Comparison of ENCODE assay signal across 11 cellular contexts in the genomic region with DNA sequence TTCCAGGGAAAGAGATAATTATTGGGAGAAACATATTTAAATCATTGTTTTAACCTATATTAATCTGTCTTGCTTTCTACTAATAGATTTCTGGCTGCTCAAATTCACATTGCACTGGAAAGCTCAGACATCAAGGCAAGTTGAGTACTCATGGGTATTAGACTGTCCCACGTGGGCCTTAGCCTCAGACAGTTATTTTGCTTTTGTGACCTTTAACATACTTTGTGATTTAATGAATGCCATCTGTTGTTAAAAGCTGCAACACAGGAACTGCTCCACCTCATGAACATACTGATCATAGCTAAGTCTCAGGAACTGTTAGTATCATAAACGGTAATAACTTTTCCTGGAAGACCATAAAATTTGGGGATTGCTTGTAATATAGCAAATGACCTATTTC. TPM values are rescaled to one million over a fixed set of nuclear protein-coding genes. Genes with fewer than 3 reads are reported as not detected.
A peak's percentile ranks its signal among the peaks of the same experiment; 100 is the strongest.
DNase-seq lines count a peak whose midpoint lies in the region; ATAC-seq and TF ChIP-seq lines count a peak whose summit lies in the region.
"Had no signal": no experiment of that assay in that cellular context is flagged by ENCODE, and none has a peak within 500 bp of the region (broad histone marks: within the 10 kb centered on the region; RNA-seq: fewer than 3 reads in every experiment).

No MANE protein-coding gene starts in this region.

- no peak overlapping the region for H3K18ac ChIP-seq in IMR-90 (ENCODE audit: low read depth, low read length)

- DNase-seq in AG08395 (ENCODE audit: low spot score) (peak; percentile 83), IMR-90 (peak; percentile 86), dedifferentiated amniotic fluid mesenchymal stem cell (ENCODE audit: extremely low spot score) (peak; percentile 87), lung microvascular endothelial cell (ENCODE audit: low read depth in 2 of 2) (peak; percentile 60 to 63), NCI-H510A treated with DMSO at 0.1 percent for 48 hours (lab: John Stamatoyannopoulos, UW) (no peak)
- DNase-seq: KBM-7, T-helper 17 cell had no signal

- no peak overlapping the region for H3K4me3 ChIP-seq in IMR-90 (ENCODE audit: insufficient read depth, low read depth, low read length)
- H3K4me3 ChIP-seq: BLaER1 treated with 17β-estradiol and CSF1 and Interleukin-3, amounts not matched to agents 10 nM and 100 nM had no signal

- H3K23ac ChIP-seq in IMR-90 (ENCODE audit: low read depth, low read length) = no peak overlapping the region

- TF ChIP-seq POLR2A in IMR-90 (IDR thresholded peaks at IDR 0.05; ENCODE audit: low read depth, low read length) = no peak

- no peak overlapping the region for H3K56ac ChIP-seq in IMR-90 (ENCODE audit: extremely low read depth, insufficient read depth, low read length)

- CTCF ChIA-PET in IMR-90 (lab: Yijun Ruan, JAX) = interaction anchor here (0.6 to 1.1 kb wide), 2 partner anchors 10 to 194 kb away, joined by 3 to 4 read pairs; no protein-coding TSS in a partner anchor

- peak overlapping the region; percentile 18; the same call in 1 of the 2 replicates for H3K4me2 ChIP-seq in IMR-90 (ENCODE audit: low read depth, low read length)

- ATAC-seq in IMR-90 (ENCODE audit: low read depth) = peak; percentile 88
- ATAC-seq in GM19351 (IDR thresholded peaks at IDR 0.05; ENCODE audit: unreplicated experiment) = no peak
- no peak for ATAC-seq in GM19455 (IDR thresholded peaks at IDR 0.05; ENCODE audit: unreplicated experiment)
- ATAC-seq in HG02610 (IDR thresholded peaks at IDR 0.05; ENCODE audit: unreplicated experiment) = no peak
- ATAC-seq: T-helper 17 cell had no signal

- H3K9me1 ChIP-seq in IMR-90 (ENCODE audit: insufficient read depth, low read length) = peaks cover 3% of the 10 kb centered on the region

- no TSS peak for BruUV-seq in IMR-90 (replicated peaks; lab: Mats Ljungman, UMichigan)

- no peak overlapping the region for H3K4ac ChIP-seq in IMR-90 (ENCODE audit: low read depth, low read length)

- no peak overlapping the region for H2AFZ ChIP-seq in IMR-90 (replicated peaks; ENCODE audit: low read length, poor library complexity)

- no peak overlapping the region; a peak in 1 of 4 replicates for H4K8ac ChIP-seq in IMR-90 (ENCODE audit: low read depth in 2 of 2, low read length in 2 of 2)

- no peak overlapping the region for H2BK20ac ChIP-seq in IMR-90 (ENCODE audit: low read depth, low read length)

- peaks cover 5% of the 10 kb centered on the region for H3K4me1 ChIP-seq in IMR-90 (ENCODE audit: control insufficient read depth, insufficient read depth, low read length)

- peaks cover 4% of the 10 kb centered on the region for H3K36me3 ChIP-seq in IMR-90 (ENCODE audit: control insufficient read depth, insufficient read depth, low read length)

- H2BK15ac ChIP-seq in IMR-90 (ENCODE audit: low read depth, low read length) = no peak overlapping the region

- WGBS in IMR-90 (ENCODE audit: extremely low coverage in 2 of 2, insufficient read length in 1 of 2), 2 experiments = no CpG with 5 or more reads among the region's 2 CpGs

- no peak overlapping the region for H2AK5ac ChIP-seq in IMR-90 (ENCODE audit: low read depth, low read length)

- no peak overlapping the region for H4K5ac ChIP-seq in IMR-90 (ENCODE audit: low read depth, low read length)

- H3K9ac ChIP-seq in IMR-90 (ENCODE audit: low read depth, low read length) = no peak overlapping the region
- H3K9ac ChIP-seq: BLaER1 treated with 17β-estradiol and CSF1 and Interleukin-3, amounts not matched to agents 10 nM and 100 nM had no signal

- H2AK9ac ChIP-seq in IMR-90 (replicated peaks; ENCODE audit: low read depth, low read length, poor library complexity) = no peak overlapping the region

- no peaks in the 10 kb centered on the region for H4K20me1 ChIP-seq in IMR-90 (ENCODE audit: insufficient read depth, low read length)
- H4K20me1 ChIP-seq: BLaER1 treated with 17β-estradiol and CSF1 and Interleukin-3, amounts not matched to agents 10 nM and 100 nM had no signal

- H3K27ac ChIP-seq in IMR-90 (ENCODE audit: insufficient read depth, low read length) = no peak overlapping the region
- H3K27ac ChIP-seq: BLaER1 treated with 17β-estradiol and CSF1 and Interleukin-3, amounts not matched to agents 10 nM and 100 nM had no signal

- TF ChIP-seq CTCF in IMR-90 (conservative IDR thresholded peaks at IDR 0.05; ENCODE audit: low read depth, low read length) = no peak

- dilution Hi-C loops in IMR-90 (cut with HindIII; ENCODE audit: low sequenced_read_pairs, unreplicated experiment) = no loop called here

- no peak overlapping the region for H3K14ac ChIP-seq in IMR-90 (replicated peaks; ENCODE audit: low read depth, low read length)

- no peaks in the 10 kb centered on the region for H3K27me3 ChIP-seq in IMR-90 (ENCODE audit: control insufficient read depth, insufficient read depth, low read length)
- H3K27me3 ChIP-seq: BLaER1 treated with 17β-estradiol and CSF1 and Interleukin-3, amounts not matched to agents 10 nM and 100 nM had no signal

- H3K79me1 ChIP-seq in IMR-90 (ENCODE audit: low read depth in 1 of 2, low read length in 2 of 2) = no peaks in the 10 kb centered on the region

- POLR2A ChIA-PET in IMR-90 (lab: Charles Lee; ENCODE audit: unreplicated experiment) = no interaction called here

- H2BK5ac ChIP-seq in IMR-90 (ENCODE audit: low read depth, low read length, poor library complexity, severe bottlenecking) = no peak overlapping the region

- intact Hi-C loops in IMR-90 (cut with micrococcal nuclease) = loop anchor here (2.0 kb wide), 1 partner anchor 19 kb away; no protein-coding TSS in a partner anchor

- H4K91ac ChIP-seq in IMR-90 (ENCODE audit: insufficient read depth, low read depth, low read length) = no peak overlapping the region

- in situ Hi-C loops in IMR-90 (cut with MboI; ENCODE audit: low sequenced_read_pairs) = no loop called here

- no peaks in the 10 kb centered on the region for H3K9me3 ChIP-seq in IMR-90 (ENCODE audit: control insufficient read depth, insufficient read depth, low read length)
- H3K9me3 ChIP-seq: BLaER1 treated with 17β-estradiol and CSF1 and Interleukin-3, amounts not matched to agents 10 nM and 100 nM had no signal

- no peak overlapping the region for H2BK120ac ChIP-seq in IMR-90 (ENCODE audit: low read depth, low read length)

- no peak for TF ChIP-seq RAD21 in IMR-90 (IDR thresholded peaks at IDR 0.05; ENCODE audit: low read length)

TF ChIP-seq in IMR-90, 13 proteins besides CTCF, POLR2A, EP300 and RAD21:
- TF ChIP-seq USF2 (IDR thresholded peaks at IDR 0.05; ENCODE audit: low read depth, low read length) (peak; percentile 85), BHLHE40 (IDR thresholded peaks at IDR 0.05; ENCODE audit: low read depth, low read length) (no peak), MXI1 (IDR thresholded peaks at IDR 0.05; ENCODE audit: borderline replicate concordance, low read depth, low read length) (peak; percentile 46; the same call in 1 of the 2 replicates), SMC3 (IDR thresholded peaks at IDR 0.05; ENCODE audit: low read depth, low read length) (no peak)

RNA-seq across cellular contexts. Expression of gene LCT, which starts 2.7 kb away (rescaled TPM):
- total RNA-seq in IMR-90 (2012; rRNA removed) (under 0.01 TPM in 1 of 2 replicates, not detected in the other), lung microvascular endothelial cell (not detected in 2 replicates)
- not detected in 2 replicates for polyA plus RNA-seq in IMR-90 (2012; rRNA removed)
- not detected in 2 replicates for polyA plus RNA-seq in IMR-90 (2012; cell fraction: cytosol; rRNA removed)
- 0.01 TPM in 2 replicates for polyA plus RNA-seq in IMR-90 (2012; cell fraction: nucleus; rRNA removed; ENCODE audit: low replicate concordance)

RNA-seq across cellular contexts. Expression of gene MCM6, which starts 36.5 kb away (rescaled TPM):
- total RNA-seq in IMR-90 (2012; rRNA removed) = 29.6 and 36.7 TPM in 2 replicates
- polyA plus RNA-seq in IMR-90 (2012; rRNA removed) = 18.6 and 21.4 TPM in 2 replicates
- polyA plus RNA-seq in IMR-90 (2012; cell fraction: cytosol; rRNA removed) = 4.9 and 9.7 TPM in 2 replicates
- 1.7 and 10.6 TPM in 2 replicates for polyA plus RNA-seq in IMR-90 (2012; cell fraction: nucleus; rRNA removed; ENCODE audit: low replicate concordance)
- 7.5 and 11.1 TPM in 2 replicates for total RNA-seq in lung microvascular endothelial cell
